ENCODE assay signal across 16 cellular contexts in genomic region chr7:87448427-87448826, GRCh38. TPM values are rescaled to one million over a fixed set of nuclear protein-coding genes. Genes with fewer than 3 reads are reported as not detected.
A peak's percentile ranks its signal among the peaks of the same experiment; 100 is the strongest.
DNase-seq lines count a peak whose midpoint lies in the region; ATAC-seq, FAIRE-seq and TF ChIP-seq lines count a peak whose summit lies in the region.
"Had no signal": no experiment of that assay in that cellular context is flagged by ENCODE, and none has a peak within 500 bp of the region (broad histone marks: within the 10 kb centered on the region; RNA-seq: fewer than 3 reads in every experiment).

No MANE protein-coding gene starts in this region.

- intact Hi-C loops in kidney (cut with DNase I), result no loop called here

- H3K4me1 Mint-ChIP-seq in stimulated activated effector memory CD8-positive, alpha-beta T cell treated with anti-CD3 and anti-CD28 coated beads, Interleukin-12 subunit alpha, Interleukin-12 subunit beta, amount 100 ng/mL, for 72 hours, result no peaks in the 10 kb centered on the region
- H3K4me1 Mint-ChIP-seq: brain had no signal

- DNase-seq in SK-N-SH, result peak; percentile 30
- DNase-seq in NCI-H748 (lab: John Stamatoyannopoulos, UW; ENCODE audit: unreplicated experiment), result peak; percentile 88
- peak; percentile 6 for DNase-seq in glomerular visceral epithelial cell (ENCODE audit: extremely low spot score)
- DNase-seq in stimulated activated effector memory CD8-positive, alpha-beta T cell treated with anti-CD3 and anti-CD28 coated beads, Interleukin-12 subunit alpha, Interleukin-12 subunit beta, amount 100 ng/mL, for 72 hours (ENCODE audit: low spot score in 2 of 2), result no peak
- no peak for DNase-seq in NCI-H128 (lab: John Stamatoyannopoulos, UW; ENCODE audit: unreplicated experiment)
- no peak for DNase-seq in Ammon's horn (ENCODE audit: low spot score)
- DNase-seq in kidney, result no peak
- DNase-seq: activated CD4-positive, alpha-beta T cell treated with anti-CD3 and anti-CD28 coated beads, Interleukin-2, amount 50 U/mL, for 48 hours; activated T-cell treated with anti-CD3 and anti-CD28 coated beads, Interleukin-2, amount 50 U/mL, for 4 hours; colonic mucosa; MM.1S; NCI-H446 had no signal

- H3K36me3 Mint-ChIP-seq in stimulated activated effector memory CD8-positive, alpha-beta T cell treated with anti-CD3 and anti-CD28 coated beads, Interleukin-12 subunit alpha, Interleukin-12 subunit beta, amount 100 ng/mL, for 72 hours, result no peaks in the 10 kb centered on the region
- H3K36me3 Mint-ChIP-seq: activated naive CD8-positive, alpha-beta T cell; brain had no signal

- TF ChIP-seq CTCF in SK-N-SH (IDR thresholded peaks at IDR 0.05) (no peak), kidney (IDR thresholded peaks at IDR 0.05; ENCODE audit: borderline replicate concordance, extremely low read depth, insufficient read depth) (no peak)

- no peaks in the 10 kb centered on the region for H4K20me1 ChIP-seq in SK-N-SH (ENCODE audit: insufficient read depth)

- no peak for FAIRE-seq in kidney (lab: Jason Lieb, UNC)
- FAIRE-seq: endothelial cell of umbilical vein had no signal

- no peaks in the 10 kb centered on the region for H3K9me3 ChIP-seq in SK-N-SH
- no peaks in the 10 kb centered on the region for H3K9me3 ChIP-seq in kidney (ENCODE audit: control insufficient read depth in 1 of 2, low read length in 2 of 2)
- H3K9me3 ChIP-seq: colonic mucosa had no signal

- H2AFZ ChIP-seq in SK-N-SH (ENCODE audit: low read depth), result no peak overlapping the region

- H3K79me2 ChIP-seq in SK-N-SH (ENCODE audit: insufficient read depth), result no peaks in the 10 kb centered on the region

- H3K27ac Mint-ChIP-seq in stimulated activated effector memory CD8-positive, alpha-beta T cell treated with anti-CD3 and anti-CD28 coated beads, Interleukin-12 subunit alpha, Interleukin-12 subunit beta, amount 100 ng/mL, for 72 hours, result no peak overlapping the region
- H3K27ac Mint-ChIP-seq: activated naive CD8-positive, alpha-beta T cell had no signal

- H3K4me1 ChIP-seq in SK-N-SH (ENCODE audit: control insufficient read depth in 1 of 2, insufficient read depth in 2 of 2, low read depth in 1 of 2, low read length in 1 of 2), result peaks cover 0 to 4% of the 10 kb centered on the region in 2 experiments; a peak in 2 of 4 replicates
- no peaks in the 10 kb centered on the region for H3K4me1 ChIP-seq in kidney (ENCODE audit: control insufficient read depth in 1 of 2, insufficient read depth in 1 of 2, low read depth in 1 of 2, low read length in 2 of 2)
- H3K4me1 ChIP-seq: colonic mucosa had no signal

- H3K27me3 ChIP-seq in SK-N-SH (ENCODE audit: insufficient read depth), result no peaks in the 10 kb centered on the region
- H3K27me3 ChIP-seq: colonic mucosa had no signal

- H3K4me3 ChIP-seq in SK-N-SH (ENCODE audit: low read depth in 2 of 2, low read length in 1 of 2) (no peak overlapping the region), kidney (ENCODE audit: low read length in 2 of 2) (no peak overlapping the region)
- H3K4me3 ChIP-seq: colonic mucosa had no signal

- no peak overlapping the region for H3K4me3 Mint-ChIP-seq in stimulated activated effector memory CD8-positive, alpha-beta T cell treated with anti-CD3 and anti-CD28 coated beads, Interleukin-12 subunit alpha, Interleukin-12 subunit beta, amount 100 ng/mL, for 72 hours
- H3K4me3 Mint-ChIP-seq: activated naive CD8-positive, alpha-beta T cell; activated T-cell treated with anti-CD3 and anti-CD28 coated beads, Interleukin-2, amount 50 U/mL, for 4 hours had no signal

- CTCF ChIA-PET in SK-N-SH (lab: Yijun Ruan, JAX), result interaction anchor here (0.7 kb wide), 2 partner anchors 9 to 32 kb away, joined by 3 to 4 read pairs; no protein-coding TSS in a partner anchor

- no peak for TF ChIP-seq RAD21 in SK-N-SH (IDR thresholded peaks at IDR 0.05; ENCODE audit: low read length)

- no peak; the same call in 2 of the 3 replicates for ATAC-seq in SK-N-SH treated with all-trans-retinoic acid at 6 μM for 48 hours
- peak; percentile 45 for ATAC-seq in stimulated activated effector memory CD8-positive, alpha-beta T cell treated with anti-CD3 and anti-CD28 coated beads, Interleukin-12 subunit alpha, Interleukin-12 subunit beta, amount 100 ng/mL, for 72 hours
- ATAC-seq: activated T-cell treated with anti-CD3 and anti-CD28 coated beads, Interleukin-2, amount 50 U/mL, for 4 hours had no signal

- no peaks in the 10 kb centered on the region for H3K9me3 Mint-ChIP-seq in stimulated activated effector memory CD8-positive, alpha-beta T cell treated with anti-CD3 and anti-CD28 coated beads, Interleukin-12 subunit alpha, Interleukin-12 subunit beta, amount 100 ng/mL, for 72 hours
- H3K9me3 Mint-ChIP-seq: activated T-cell treated with anti-CD3 and anti-CD28 coated beads, Interleukin-2, amount 50 U/mL, for 4 hours; brain had no signal

- POLR2A ChIA-PET in SK-N-SH (lab: Yijun Ruan, JAX), result no interaction called here

- WGBS in SK-N-SH (ENCODE audit: low lambda C conversion rate), result 72% methylated on average over 6 of the region's 6 CpGs

- no peak overlapping the region for H3K9ac ChIP-seq in SK-N-SH
- H3K9ac ChIP-seq in kidney (ENCODE audit: low read length in 2 of 2), result no peak overlapping the region

- H3F3A ChIP-seq in SK-N-SH (replicated peaks; ENCODE audit: insufficient read depth), result no peaks in the 10 kb centered on the region

- TF ChIP-seq EP300 in SK-N-SH (IDR thresholded peaks at IDR 0.05; ENCODE audit: borderline replicate concordance in 1 of 2, low read depth in 1 of 2, low read length in 1 of 2), result no peak

- no peak overlapping the region for H3K4me2 ChIP-seq in SK-N-SH

- H3K27ac ChIP-seq in SK-N-SH (ENCODE audit: low read depth in 2 of 2, low read length in 1 of 2) (no peak overlapping the region), kidney (ENCODE audit: low read depth in 2 of 2, low read length in 2 of 2) (no peak overlapping the region)
- H3K27ac ChIP-seq: colonic mucosa had no signal

- H3K36me3 ChIP-seq in SK-N-SH (replicated peaks in 1 of 2; ENCODE audit: control insufficient read depth in 1 of 2, insufficient read depth in 2 of 2, low read length in 1 of 2) (no peaks in the 10 kb centered on the region), kidney (ENCODE audit: control insufficient read depth in 1 of 2, insufficient read depth in 2 of 2, low read length in 2 of 2) (no peaks in the 10 kb centered on the region)
- H3K36me3 ChIP-seq: colonic mucosa had no signal

- no peaks in the 10 kb centered on the region; the same call in 1 of the 2 replicates for H3K9me2 ChIP-seq in SK-N-SH

TF ChIP-seq in SK-N-SH, 30 proteins besides CTCF, POLR2A, EP300 and RAD21:
- TF ChIP-seq SMC3 (IDR thresholded peaks at IDR 0.05; ENCODE audit: low read depth, low read length), result no peak
- no peak for TF ChIP-seq USF1 (IDR thresholded peaks at IDR 0.05; ENCODE audit: borderline replicate concordance, low read depth)
- no peak for TF ChIP-seq PBX3 (IDR thresholded peaks at IDR 0.05)
- TF ChIP-seq FOXJ3 (CRISPR knock-in tag; IDR thresholded peaks at IDR 0.05), result peak; percentile 51; the same call in 1 of the 2 replicates
- no peak for TF ChIP-seq GATA2 (CRISPR knock-in tag; IDR thresholded peaks at IDR 0.05)
- no peak for TF ChIP-seq MEF2A (IDR thresholded peaks at IDR 0.05; ENCODE audit: borderline replicate concordance, low read depth)

TF ChIP-seq in SK-N-SH treated with all-trans-retinoic acid at 6 μM for 48 hours, 23 proteins besides CTCF, POLR2A, EP300 and RAD21:
- TF ChIP-seq TOX (CRISPR knock-in tag; IDR thresholded peaks at IDR 0.05; ENCODE audit: borderline replicate concordance) (no peak), TCF4 (CRISPR knock-in tag; IDR thresholded peaks at IDR 0.05; ENCODE audit: borderline replicate concordance) (no peak), ARNTL (CRISPR knock-in tag; IDR thresholded peaks at IDR 0.05; ENCODE audit: borderline replicate concordance, low read depth) (no peak), CSRNP3 (CRISPR knock-in tag; IDR thresholded peaks at IDR 0.05) (no peak)
TF ChIP-seq in SK-N-SH treated with all-trans-retinoic acid at 6 μM for 48 hours: peak in this region for 0.

RNA-seq across cellular contexts. Expression of gene ABCB4, which starts 27.1 kb away (rescaled TPM):
- polyA plus RNA-seq in SK-N-SH (2012; rRNA removed) (0.18 and 0.42 TPM in 2 replicates), kidney (ENCODE audit: insufficient read depth, low read depth, low replicate concordance) (2.0 TPM)
- 0.01 and 0.07 TPM in 2 replicates for polyA plus RNA-seq in SK-N-SH (2012; cell fraction: cytosol; rRNA removed)
- polyA plus RNA-seq in SK-N-SH (2012; cell fraction: nucleus; rRNA removed), result 0.05 and 0.06 TPM in 2 replicates
- 2.0 TPM for total RNA-seq in kidney

Comparison
In these comparisons a context has a peak if more than half of its experiments do, and no peak if none do; other contexts are left out.
1. DNase-seq: peak in SK-N-SH (single experiment), NCI-H748 (single experiment) and glomerular visceral epithelial cell (single experiment); none in stimulated activated effector memory CD8-positive, alpha-beta T cell treated with anti-CD3 and anti-CD28 coated beads, Interleukin-12 subunit alpha, Interleukin-12 subunit beta, amount 100 ng/mL, for 72 hours (0 of 2), NCI-H128 (single experiment), Ammon's horn (single experiment) and kidney (single experiment).